12 cellular contexts compared by ENCODE assay signal in the genomic region with DNA sequence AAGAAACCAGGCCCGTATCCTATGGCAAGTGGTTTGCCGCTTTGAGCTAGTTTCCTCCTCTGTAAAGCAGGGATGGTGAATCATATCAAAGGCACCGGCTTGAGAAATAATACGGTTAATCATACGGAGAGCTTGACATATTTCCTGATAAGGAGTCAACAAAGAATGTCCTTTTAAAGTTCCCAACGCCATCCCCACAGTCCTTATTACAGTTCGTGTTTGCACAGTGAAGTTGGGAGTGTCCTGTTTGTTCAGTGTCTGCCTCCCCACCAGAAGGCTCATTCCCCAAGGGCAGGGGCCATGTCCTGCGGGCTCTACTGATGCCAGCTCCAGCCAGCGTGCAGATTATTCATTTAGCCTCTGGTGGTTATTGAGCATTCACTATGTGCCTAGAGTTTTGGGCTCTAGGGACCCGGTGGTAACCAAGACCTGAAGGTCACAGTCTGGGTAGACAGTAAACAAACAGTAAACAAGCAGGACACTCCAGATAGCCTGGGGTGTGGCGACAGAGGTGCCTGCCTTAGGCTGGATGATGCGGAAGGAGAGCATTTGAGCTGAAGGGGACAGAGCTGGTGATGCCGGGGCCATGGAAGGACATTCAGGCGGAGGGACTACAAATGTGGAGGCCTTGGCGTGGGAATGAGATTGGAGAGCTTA. TPM values are rescaled to one million over a fixed set of nuclear protein-coding genes. Genes with fewer than 3 reads are reported as not detected.
DNase-seq lines count a peak whose midpoint lies in the region; ATAC-seq and TF ChIP-seq lines count a peak whose summit lies in the region.
"Had no signal": no experiment of that assay in that cellular context is flagged by ENCODE, and none has a peak within 500 bp of the region (broad histone marks: within the 10 kb centered on the region; RNA-seq: fewer than 3 reads in every experiment).

No MANE protein-coding gene starts in this region.

- peak in 1 of 5 donors; percentile 7 for DNase-seq in CD8-positive, alpha-beta memory T cell
- DNase-seq in HuH-7.5 (ENCODE audit: low spot score) (peak; percentile 96), choroid plexus epithelial cell (ENCODE audit: low read depth) (peak; percentile 71), neuronal stem cell (ENCODE audit: low spot score) (no peak), UCSD-AML1 (lab: John Stamatoyannopoulos, UW; ENCODE audit: unreplicated experiment) (no peak), BE2C (no peak)
- DNase-seq: MM.1S; SK-N-SH; stimulated activated CD4-positive, alpha-beta T cell treated with anti-CD3 and anti-CD28 coated beads, Interleukin-1b, Interleukin-23, amount 100 ng/mL, for 48 hours had no signal

- peaks cover 25% of the 10 kb centered on the region for H3K79me1 ChIP-seq in neuronal stem cell (ENCODE audit: low read depth, low read length)

- H3K27ac ChIP-seq in CD8-positive, alpha-beta memory T cell (ENCODE audit: low read depth, low read length), result no peak overlapping the region
- no peak overlapping the region for H3K27ac ChIP-seq in neuronal stem cell (replicated peaks; ENCODE audit: low read length)

- no peak overlapping the region for H2BK120ac ChIP-seq in neuronal stem cell (ENCODE audit: low read depth, low read length)

- H3K27ac Mint-ChIP-seq in CD8-positive, alpha-beta memory T cell, result peak overlapping the region; percentile 25 to 98 (median 71)

- no peak overlapping the region for H2AFZ ChIP-seq in neuronal stem cell (ENCODE audit: low read length)

- CTCF ChIA-PET in CD8-positive, alpha-beta memory T cell (lab: Charles Lee), result interaction anchor here (1.5 to 2.3 kb wide), 3 partner anchors 8 to 38 kb away, joined by 4 to 7 read pairs (median 5); no protein-coding TSS in a partner anchor

- POLR2A ChIA-PET in CD8-positive, alpha-beta memory T cell (lab: Charles Lee), result interaction anchor here (1.1 kb wide), 1 partner anchor 8 kb away, joined by 3 read pairs; no protein-coding TSS in a partner anchor

- ATAC-seq in HG03025 (IDR thresholded peaks at IDR 0.05; ENCODE audit: low FRiP score, unreplicated experiment) (no peak), GM21360 (IDR thresholded peaks at IDR 0.05; ENCODE audit: unreplicated experiment) (no peak)
- ATAC-seq: HCT116 had no signal

- H4K91ac ChIP-seq in neuronal stem cell (ENCODE audit: low read depth, low read length, poor library complexity), result no peak overlapping the region

- no peaks in the 10 kb centered on the region for H3K9me3 Mint-ChIP-seq in CD8-positive, alpha-beta memory T cell

- whole genome bisulfite sequencing in neuronal stem cell (ENCODE audit: extremely low coverage in 2 of 2, insufficient read length in 2 of 2, insufficient replicate concordance in 1 of 2), 2 donors, result no CpG with 5 or more reads among the region's 15 CpGs

- no peak overlapping the region for H3K4ac ChIP-seq in neuronal stem cell (ENCODE audit: low read length)

- H3K18ac ChIP-seq in neuronal stem cell (ENCODE audit: low read length), result no peak overlapping the region

- no peak overlapping the region for H3K4me2 ChIP-seq in neuronal stem cell (ENCODE audit: insufficient read depth, low read length, poor library complexity, severe bottlenecking)
- H3K4me2 ChIP-seq: SK-N-SH had no signal

- H3K27me3 ChIP-seq in CD8-positive, alpha-beta memory T cell (ENCODE audit: insufficient read depth, low read length, poor library complexity, severe bottlenecking), result no peaks in the 10 kb centered on the region
- no peaks in the 10 kb centered on the region for H3K27me3 ChIP-seq in neuronal stem cell (ENCODE audit: control insufficient read depth in 3 of 3, insufficient read depth in 3 of 3, low read depth in 1 of 3, low read length in 3 of 3)
- no peaks in the 10 kb centered on the region for H3K27me3 ChIP-seq in BE2C

- no peak overlapping the region for H2BK5ac ChIP-seq in neuronal stem cell (ENCODE audit: low read length)

- no peak overlapping the region for H4K8ac ChIP-seq in neuronal stem cell (ENCODE audit: low read depth, low read length)

- H2BK12ac ChIP-seq in neuronal stem cell (ENCODE audit: low read length), result no peak overlapping the region

- H3K4me1 ChIP-seq in CD8-positive, alpha-beta memory T cell (ENCODE audit: insufficient read depth, low read length), result peaks cover 49% of the 10 kb centered on the region
- H3K4me1 ChIP-seq in neuronal stem cell (ENCODE audit: control insufficient read depth in 2 of 2, insufficient read depth in 1 of 2, low read depth in 1 of 2, low read length in 2 of 2), result peaks cover 0 to 11% of the 10 kb centered on the region in 2 donors
- no peaks in the 10 kb centered on the region for H3K4me1 ChIP-seq in BE2C

- peak overlapping the region; percentile 31 for H3K14ac ChIP-seq in neuronal stem cell (ENCODE audit: low read length)

- H3K9ac ChIP-seq in neuronal stem cell (ENCODE audit: low read depth, low read length, poor library complexity), result no peak overlapping the region
- H3K9ac ChIP-seq: SK-N-SH had no signal

- peak overlapping the region; percentile 75 for H3K23ac ChIP-seq in neuronal stem cell (ENCODE audit: low read depth, low read length, poor library complexity)

- no peaks in the 10 kb centered on the region for H3K9me3 ChIP-seq in CD8-positive, alpha-beta memory T cell (ENCODE audit: low read length)
- H3K9me3 ChIP-seq in neuronal stem cell (replicated peaks in 1 of 2; ENCODE audit: control insufficient read depth in 2 of 2, insufficient read depth in 1 of 2, low read depth in 1 of 2, low read length in 2 of 2) (no peaks in the 10 kb centered on the region), BE2C (no peaks in the 10 kb centered on the region)
- H3K9me3 ChIP-seq: SK-N-SH had no signal

- no peak overlapping the region for H3K4me3 ChIP-seq in CD8-positive, alpha-beta memory T cell (ENCODE audit: low read length)
- H3K4me3 ChIP-seq in choroid plexus epithelial cell (ENCODE audit: low read depth, low read length), result no peak overlapping the region
- H3K4me3 ChIP-seq in neuronal stem cell (ENCODE audit: low read length in 2 of 2), result no peak overlapping the region
- H3K4me3 ChIP-seq in BE2C (ENCODE audit: low read depth, low read length), result no peak overlapping the region

- TF ChIP-seq CTCF in choroid plexus epithelial cell (conservative IDR thresholded peaks at IDR 0.05; ENCODE audit: low read depth, low read length) (no peak), BE2C (IDR thresholded peaks at IDR 0.05; ENCODE audit: low read depth, low read length) (no peak)

- peaks cover 53 to 74% (median 58%) of the 10 kb centered on the region in 3 donors for H3K4me1 Mint-ChIP-seq in CD8-positive, alpha-beta memory T cell

- H2BK15ac ChIP-seq in neuronal stem cell (ENCODE audit: low read length), result no peak overlapping the region

- H3K27me3 Mint-ChIP-seq in CD8-positive, alpha-beta memory T cell, result no peaks in the 10 kb centered on the region

- no peak overlapping the region for H3K4me3 Mint-ChIP-seq in CD8-positive, alpha-beta memory T cell

- H3K36me3 ChIP-seq in CD8-positive, alpha-beta memory T cell (ENCODE audit: insufficient read depth, low read length), result peaks cover 30% of the 10 kb centered on the region
- H3K36me3 ChIP-seq in neuronal stem cell (replicated peaks in 1 of 2; ENCODE audit: control insufficient read depth in 2 of 2, insufficient read depth in 2 of 2, low read length in 2 of 2) (peaks cover 37 to 79% of the 10 kb centered on the region in 2 donors), BE2C (peaks cover 29% of the 10 kb centered on the region)

- no peak overlapping the region for H2AK5ac ChIP-seq in neuronal stem cell (ENCODE audit: low read depth, low read length)

- H3K36me3 Mint-ChIP-seq in CD8-positive, alpha-beta memory T cell, result peaks cover 0 to 76% (median 6%) of the 10 kb centered on the region in 3 donors

RNA-seq across cellular contexts. Expression of a gene that starts 6.3 kb away (rescaled TPM):
- total RNA-seq in CD8-positive, alpha-beta memory T cell, result 100 to 1,000 TPM; 205 to 218 TPM
- 51.4 TPM for polyA plus RNA-seq in CD8-positive, alpha-beta memory T cell
- 74.8 TPM for polyA plus RNA-seq in neuronal stem cell (2013, experiment 1 of 2)
- 73.3 TPM for polyA plus RNA-seq in neuronal stem cell (2013, experiment 2 of 2)
- 149 TPM for polyA plus RNA-seq in BE2C (2012; ENCODE audit: insufficient read depth, insufficient read length, low read depth)

RNA-seq across cellular contexts. Expression of a gene that starts 23.8 kb away (rescaled TPM):
- 1 to 10 TPM; 1.1 to 1.9 TPM for total RNA-seq in CD8-positive, alpha-beta memory T cell
- polyA plus RNA-seq in CD8-positive, alpha-beta memory T cell, result 1.3 TPM
- polyA plus RNA-seq in neuronal stem cell (2013, experiment 1 of 2), result 2.8 TPM
- 2.8 TPM for polyA plus RNA-seq in neuronal stem cell (2013, experiment 2 of 2)
- polyA plus RNA-seq in BE2C (2012; ENCODE audit: insufficient read depth, insufficient read length, low read depth), result 3.0 TPM

RNA-seq across cellular contexts. Expression of a gene that starts 35.1 kb away (rescaled TPM):
- not detected for total RNA-seq in CD8-positive, alpha-beta memory T cell
- 0.53 TPM for polyA plus RNA-seq in CD8-positive, alpha-beta memory T cell
- 0.36 TPM for polyA plus RNA-seq in neuronal stem cell (2013, experiment 1 of 2)
- polyA plus RNA-seq in neuronal stem cell (2013, experiment 2 of 2), result 0.28 TPM
- polyA plus RNA-seq in BE2C (2012; ENCODE audit: insufficient read depth, insufficient read length, low read depth), result not detected

RNA-seq across cellular contexts. Expression of a gene that starts 42.4 kb away (rescaled TPM):
- 1 to 10 TPM; 7.4 to 7.5 TPM for total RNA-seq in CD8-positive, alpha-beta memory T cell
- 15.4 TPM for polyA plus RNA-seq in CD8-positive, alpha-beta memory T cell
- polyA plus RNA-seq in neuronal stem cell (2013, experiment 1 of 2), result 2.9 TPM
- 2.7 TPM for polyA plus RNA-seq in neuronal stem cell (2013, experiment 2 of 2)
- 22.6 TPM for polyA plus RNA-seq in BE2C (2012; ENCODE audit: insufficient read depth, insufficient read length, low read depth)

Comparison
In these comparisons a context has a peak if more than half of its experiments do, and no peak if none do; other contexts are left out.
1. DNase-seq: peak in HuH-7.5 (single experiment) and choroid plexus epithelial cell (single experiment); none in neuronal stem cell (single experiment), UCSD-AML1 (single experiment) and BE2C (single experiment).